Comparison of ENCODE assay signal across 11 cellular contexts in the genomic region with DNA sequence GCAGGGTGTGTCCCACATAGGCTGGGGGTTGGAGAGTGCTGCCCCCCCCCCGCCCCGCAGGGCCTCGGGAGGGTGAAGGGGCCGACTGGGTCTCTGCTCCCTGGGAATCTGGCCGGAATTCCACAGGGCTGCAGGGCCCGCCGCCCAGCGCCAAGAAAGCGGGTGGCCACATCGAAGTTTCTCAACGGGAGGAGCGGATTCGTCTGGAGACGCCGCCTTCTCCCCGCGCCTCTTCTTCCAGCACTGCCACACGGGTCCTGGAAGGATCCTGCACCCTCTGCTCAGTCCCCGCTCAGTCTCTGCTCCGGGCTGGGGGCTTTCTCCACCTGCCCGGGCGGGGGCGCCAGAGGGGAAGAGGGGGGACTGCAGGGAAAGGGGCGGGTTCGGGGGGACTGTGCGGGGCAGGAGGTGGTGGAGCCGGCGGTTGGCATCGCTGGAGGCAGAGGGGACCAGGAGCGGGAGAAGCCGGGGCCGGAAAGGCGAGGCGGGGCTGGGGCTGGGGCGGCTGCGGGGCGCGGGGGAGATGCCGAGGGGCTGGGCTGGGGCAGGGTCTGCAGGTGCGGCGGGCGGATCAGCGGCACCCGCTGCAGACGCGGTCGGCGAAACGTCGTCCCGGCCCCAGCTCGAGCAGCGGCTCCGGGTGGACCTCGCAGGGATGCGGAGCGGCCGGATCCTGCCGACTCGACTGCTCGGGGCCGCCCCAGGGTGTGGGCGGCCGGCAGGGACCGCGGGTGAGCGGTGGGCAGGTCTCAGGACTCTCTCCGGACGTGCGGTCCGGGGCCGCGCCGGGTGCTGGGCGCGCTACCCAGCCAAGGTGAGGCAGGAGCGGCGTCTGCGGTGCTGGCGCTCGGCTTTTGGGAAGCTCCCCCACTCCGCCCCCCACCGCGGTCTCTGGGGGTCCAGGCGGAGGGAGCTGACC.
DNase-seq lines count a peak whose midpoint lies in the region; FAIRE-seq and TF ChIP-seq lines count a peak whose summit lies in the region.
"Had no signal": no experiment of that assay in that cellular context is flagged by ENCODE, and none has a peak within 500 bp of the region (broad histone marks: within the 10 kb centered on the region; RNA-seq: fewer than 3 reads in every experiment).

No MANE protein-coding gene starts in this region.

- no peaks in the 10 kb centered on the region for H3K9me3 ChIP-seq in HUES64 (ENCODE audit: insufficient read depth, low read depth, low read length)
- H3K9me3 ChIP-seq in osteoblast (ENCODE audit: low read depth, low read length), result no peaks in the 10 kb centered on the region
- H3K9me3 ChIP-seq in colonic mucosa, result no peaks in the 10 kb centered on the region

- no peak for FAIRE-seq in D721Med (lab: Jason Lieb, UNC)

- peak overlapping the region; percentile 45 for H3K4me2 ChIP-seq in osteoblast (ENCODE audit: insufficient read depth, low read length)

- peaks cover 19% of the 10 kb centered on the region for H3K27me3 Mint-ChIP-seq in activated T-helper 2 cell treated with anti-CD3 and anti-CD28 coated beads, Interferon-gamma antibody, Interleukin-2, Interleukin-4, amounts not matched to agents 10 μg/mL and 5 μg/mL and 100 μg/mL, durations not matched to agents 14 hours and 24 hours and 36 hours (ENCODE audit: low read depth)

- H3K27me3 ChIP-seq in HUES64 (ENCODE audit: insufficient read depth, low read length), result peaks cover 40% of the 10 kb centered on the region
- peaks cover 26% of the 10 kb centered on the region for H3K27me3 ChIP-seq in osteoblast (ENCODE audit: insufficient read depth, low read length)
- H3K27me3 ChIP-seq in colonic mucosa, result peaks cover 14% of the 10 kb centered on the region

- H3K9ac ChIP-seq in HUES64 (ENCODE audit: low read depth, low read length), result peak overlapping the region; percentile 46; the same call in 1 of the 2 replicates
- H3K9ac ChIP-seq in colonic mucosa (ENCODE audit: low read depth in 2 of 2, low read length in 2 of 2), result no peak overlapping the region

- H3K36me3 Mint-ChIP-seq in activated T-helper 2 cell treated with anti-CD3 and anti-CD28 coated beads, Interferon-gamma antibody, Interleukin-2, Interleukin-4, amounts not matched to agents 10 μg/mL and 5 μg/mL and 100 μg/mL, durations not matched to agents 14 hours and 24 hours and 36 hours (ENCODE audit: low read depth), result no peaks in the 10 kb centered on the region

- intact Hi-C loops in activated T-helper 2 cell treated with anti-CD3 and anti-CD28 coated beads, Interferon-gamma antibody, Interleukin-2, Interleukin-4, amounts not matched to agents 10 μg/mL and 5 μg/mL and 100 μg/mL, durations not matched to agents 14 hours and 24 hours and 36 hours (cut with micrococcal nuclease), result loop anchor here (2.0 kb wide), 1 partner anchor 47 kb away; no protein-coding TSS in a partner anchor
- intact Hi-C loops in colonic mucosa (cut with DNase I), result no loop called here

- no peaks in the 10 kb centered on the region for H3K79me2 ChIP-seq in osteoblast (ENCODE audit: insufficient read depth, low read length)

- H3K36me3 ChIP-seq in HUES64 (ENCODE audit: insufficient read depth, low read length) (no peaks in the 10 kb centered on the region), osteoblast (ENCODE audit: insufficient read depth, low read length) (no peaks in the 10 kb centered on the region), colonic mucosa (no peaks in the 10 kb centered on the region)

- H2AFZ ChIP-seq in osteoblast (ENCODE audit: low read length), result no peak overlapping the region

- no peaks in the 10 kb centered on the region for H4K20me1 ChIP-seq in osteoblast (ENCODE audit: insufficient read depth, low read length)

- H3K4me1 Mint-ChIP-seq in activated T-helper 2 cell treated with anti-CD3 and anti-CD28 coated beads, Interferon-gamma antibody, Interleukin-2, Interleukin-4, amounts not matched to agents 10 μg/mL and 5 μg/mL and 100 μg/mL, durations not matched to agents 14 hours and 24 hours and 36 hours (ENCODE audit: low read depth), result no peaks in the 10 kb centered on the region
- H3K4me1 Mint-ChIP-seq: activated T-helper 17 cell treated with anti-CD3 and anti-CD28 coated beads, Interleukin-2, amount 50 U/mL, for 72 hours had no signal

- H3K4me1 ChIP-seq in HUES64 (ENCODE audit: insufficient read depth, low read length) (no peaks in the 10 kb centered on the region), osteoblast (ENCODE audit: insufficient read depth, low read length) (no peaks in the 10 kb centered on the region), colonic mucosa (no peaks in the 10 kb centered on the region)

- TF ChIP-seq CTCF in fibroblast of villous mesenchyme (IDR thresholded peaks at IDR 0.05; ENCODE audit: insufficient read depth, low read depth, low read length) (no peak), osteoblast (IDR thresholded peaks at IDR 0.05; ENCODE audit: extremely low read depth, low read depth, low read length) (no peak), D721Med (IDR thresholded peaks at IDR 0.05; ENCODE audit: insufficient read depth, missing control alignments) (no peak), colonic mucosa (IDR thresholded peaks at IDR 0.05) (no peak)

- no peak overlapping the region for H3K27ac Mint-ChIP-seq in activated T-helper 2 cell treated with anti-CD3 and anti-CD28 coated beads, Interferon-gamma antibody, Interleukin-2, Interleukin-4, amounts not matched to agents 10 μg/mL and 5 μg/mL and 100 μg/mL, durations not matched to agents 14 hours and 24 hours and 36 hours
- H3K27ac Mint-ChIP-seq: activated T-helper 17 cell treated with anti-CD3 and anti-CD28 coated beads, Interleukin-2, amount 50 U/mL, for 72 hours had no signal

- H3K4me3 ChIP-seq in HUES64 (ENCODE audit: low read length) (peak overlapping the region; percentile 65), fibroblast of villous mesenchyme (ENCODE audit: low read depth, low read length) (peak overlapping the region; percentile 9), osteoblast (ENCODE audit: insufficient read depth, low read length) (peak overlapping the region; percentile 33), colonic mucosa (no peak overlapping the region)

- no peak overlapping the region for H3K4me3 Mint-ChIP-seq in activated T-helper 2 cell treated with anti-CD3 and anti-CD28 coated beads, Interferon-gamma antibody, Interleukin-2, Interleukin-4, amounts not matched to agents 10 μg/mL and 5 μg/mL and 100 μg/mL, durations not matched to agents 14 hours and 24 hours and 36 hours (ENCODE audit: low read depth)
- H3K4me3 Mint-ChIP-seq: activated T-helper 17 cell treated with anti-CD3 and anti-CD28 coated beads, Interleukin-2, amount 50 U/mL, for 72 hours had no signal

- WGBS in HUES64, result 2% methylated on average over 85 of the region's 85 CpGs

- no peak overlapping the region for H3K27ac ChIP-seq in HUES64 (ENCODE audit: low read depth, low read length)
- H3K27ac ChIP-seq in osteoblast (ENCODE audit: low read depth, low read length), result no peak overlapping the region
- no peak overlapping the region for H3K27ac ChIP-seq in colonic mucosa
- H3K27ac ChIP-seq: VCaP had no signal

- peak; percentile 31 for DNase-seq in DMS153 treated with DMSO at 0.1 percent for 48 hours (lab: John Stamatoyannopoulos, UW; ENCODE audit: unreplicated experiment)
- no peak for DNase-seq in fibroblast of villous mesenchyme (ENCODE audit: low read depth)
- peak; percentile 82 for DNase-seq in osteoblast (ENCODE audit: insufficient read length, low spot score, missing footprints)
- no peak for DNase-seq in activated T-helper 2 cell treated with anti-CD3 and anti-CD28 coated beads, Interferon-gamma antibody, Interleukin-2, Interleukin-4, amounts not matched to agents 10 μg/mL and 5 μg/mL and 100 μg/mL, durations not matched to agents 14 hours and 24 hours and 36 hours (ENCODE audit: low spot score)
- DNase-seq in D721Med (ENCODE audit: insufficient read length, low spot score), result no peak
- no peak for DNase-seq in stimulated activated CD4-positive, alpha-beta T cell treated with anti-CD3 and anti-CD28 coated beads, Interleukin-4, amount 100 ng/mL, for 24 hours
- no peak for DNase-seq in colonic mucosa
- DNase-seq: NCI-H1092 had no signal

- H3K9me3 Mint-ChIP-seq in activated T-helper 2 cell treated with anti-CD3 and anti-CD28 coated beads, Interferon-gamma antibody, Interleukin-2, Interleukin-4, amounts not matched to agents 10 μg/mL and 5 μg/mL and 100 μg/mL, durations not matched to agents 14 hours and 24 hours and 36 hours, result no peaks in the 10 kb centered on the region
- H3K9me3 Mint-ChIP-seq: activated T-helper 17 cell treated with anti-CD3 and anti-CD28 coated beads, Interleukin-2, amount 50 U/mL, for 72 hours had no signal

Comparison
In these comparisons a context has a peak if more than half of its experiments do, and no peak if none do; other contexts are left out.
1. DNase-seq: peak in DMS153 treated with DMSO at 0.1 percent for 48 hours (single experiment) and osteoblast (single experiment); none in fibroblast of villous mesenchyme (single experiment), activated T-helper 2 cell treated with anti-CD3 and anti-CD28 coated beads, Interferon-gamma antibody, Interleukin-2, Interleukin-4, amounts not matched to agents 10 μg/mL and 5 μg/mL and 100 μg/mL, durations not matched to agents 14 hours and 24 hours and 36 hours (single experiment), D721Med (single experiment), stimulated activated CD4-positive, alpha-beta T cell treated with anti-CD3 and anti-CD28 coated beads, Interleukin-4, amount 100 ng/mL, for 24 hours (single experiment) and colonic mucosa (single experiment).